ENCODE assay signal across 15 cellular contexts in the genomic region with DNA sequence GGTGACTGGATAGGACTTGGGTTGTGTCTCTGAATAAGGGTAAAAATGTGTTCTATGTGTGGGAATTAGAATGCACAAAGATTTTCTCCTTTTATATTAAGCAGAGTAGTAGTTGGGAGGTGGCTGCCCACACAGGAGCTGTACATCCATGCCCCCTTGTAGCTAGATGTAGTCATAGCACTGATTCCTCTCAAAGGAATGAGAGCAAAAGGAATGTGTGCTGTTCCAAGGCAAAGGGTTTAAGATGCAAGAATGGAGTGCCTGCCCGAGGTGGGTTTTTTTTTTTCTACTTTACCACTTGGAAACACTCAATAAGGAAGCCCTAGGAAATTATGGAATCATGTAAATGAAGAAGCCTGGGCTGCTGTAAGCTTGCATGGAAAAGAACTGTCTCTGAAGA.
A peak's percentile ranks its signal among the peaks of the same experiment; 100 is the strongest.
DNase-seq lines count a peak whose midpoint lies in the region; ATAC-seq and TF ChIP-seq lines count a peak whose summit lies in the region.
"Had no signal": no experiment of that assay in that cellular context is flagged by ENCODE, and none has a peak within 500 bp of the region (broad histone marks: within the 10 kb centered on the region; RNA-seq: fewer than 3 reads in every experiment).

No MANE protein-coding gene starts in this region.

- ATAC-seq in GM23338 (no peak; the same call in 2 of the 3 replicates), GM18870 (IDR thresholded peaks at IDR 0.05; ENCODE audit: unreplicated experiment) (no peak)
- no peak for ATAC-seq in naive thymus-derived CD4-positive, alpha-beta T cell
- ATAC-seq: left colon; naive thymus-derived CD8-positive, alpha-beta T cell; sciatic nerve had no signal

- no peaks in the 10 kb centered on the region for H3K27me3 ChIP-seq in GM23338 (ENCODE audit: insufficient read depth)
- no peaks in the 10 kb centered on the region for H3K27me3 ChIP-seq in SJCRH30
- no peaks in the 10 kb centered on the region for H3K27me3 ChIP-seq in fibroblast of lung (ENCODE audit: control insufficient read depth, insufficient read depth, low read length)
- H3K27me3 ChIP-seq in endodermal cell (ENCODE audit: control insufficient read depth, insufficient read depth, low read length, poor library complexity, severe bottlenecking), result no peaks in the 10 kb centered on the region
- no peaks in the 10 kb centered on the region for H3K27me3 ChIP-seq in naive thymus-derived CD4-positive, alpha-beta T cell (ENCODE audit: control insufficient read depth in 2 of 2, insufficient read depth in 2 of 2, low read length in 2 of 2)

- no peaks in the 10 kb centered on the region for H3K27me3 Mint-ChIP-seq in GM23338 (ENCODE audit: insufficient read depth, low read depth, poor library complexity)
- no peaks in the 10 kb centered on the region for H3K27me3 Mint-ChIP-seq in activated T-cell treated with anti-CD3 and anti-CD28 coated beads, Interleukin-2, amount 50 U/mL, for 24 hours
- H3K27me3 Mint-ChIP-seq in endodermal cell (ENCODE audit: insufficient read depth), result no peaks in the 10 kb centered on the region
- H3K27me3 Mint-ChIP-seq in naive thymus-derived CD4-positive, alpha-beta T cell, result no peaks in the 10 kb centered on the region
- H3K27me3 Mint-ChIP-seq: naive thymus-derived CD8-positive, alpha-beta T cell; stimulated activated naive CD8-positive, alpha-beta T cell treated with anti-CD3 and anti-CD28 coated beads, Interleukin-15, Interleukin-2, amounts not matched to agents 100 ng/mL and 50 ng/mL, for 24 hours had no signal

- no peak overlapping the region for H3K4me3 ChIP-seq in GM23338
- no peak overlapping the region for H3K4me3 ChIP-seq in SJCRH30
- H3K4me3 ChIP-seq in fibroblast of lung (replicated peaks in 1 of 4; ENCODE audit: control extremely low read depth in 1 of 4, insufficient read depth in 1 of 4, low read depth in 3 of 4, low read length in 4 of 4), result no peak overlapping the region
- no peak overlapping the region for H3K4me3 ChIP-seq in endodermal cell (ENCODE audit: low read length)
- H3K4me3 ChIP-seq in naive thymus-derived CD4-positive, alpha-beta T cell (ENCODE audit: low read length), result no peak overlapping the region

- H3K9me3 ChIP-seq in SJCRH30 (replicated peaks), result no peaks in the 10 kb centered on the region
- H3K9me3 ChIP-seq in fibroblast of lung (ENCODE audit: control insufficient read depth, insufficient read depth, low read depth, low read length), result no peaks in the 10 kb centered on the region
- peaks cover 8% of the 10 kb centered on the region for H3K9me3 ChIP-seq in endodermal cell (ENCODE audit: control insufficient read depth, low read length)
- no peaks in the 10 kb centered on the region for H3K9me3 ChIP-seq in naive thymus-derived CD4-positive, alpha-beta T cell (ENCODE audit: control insufficient read depth in 2 of 3, low read length in 3 of 3)

- no peak overlapping the region for H3K27ac ChIP-seq in GM23338 (ENCODE audit: low read depth)
- peak overlapping the region; percentile 47 for H3K27ac ChIP-seq in SJCRH30
- peak overlapping the region; percentile 68 for H3K27ac ChIP-seq in fibroblast of lung (ENCODE audit: insufficient read depth, low read length)
- no peak overlapping the region for H3K27ac ChIP-seq in endodermal cell (ENCODE audit: low read depth, low read length)
- no peak overlapping the region for H3K27ac ChIP-seq in naive thymus-derived CD4-positive, alpha-beta T cell (ENCODE audit: low read depth, low read length)

- H3K4me1 ChIP-seq in GM23338 (ENCODE audit: insufficient read depth) (no peaks in the 10 kb centered on the region), SJCRH30 (peaks cover 8% of the 10 kb centered on the region), fibroblast of lung (ENCODE audit: control insufficient read depth, extremely low read depth, insufficient read depth, low read length) (no peaks in the 10 kb centered on the region), endodermal cell (ENCODE audit: control insufficient read depth, insufficient read depth, low read length) (no peaks in the 10 kb centered on the region)
- H3K4me1 ChIP-seq in naive thymus-derived CD4-positive, alpha-beta T cell (ENCODE audit: control insufficient read depth in 2 of 2, insufficient read depth in 2 of 2, low read length in 2 of 2), result no peaks in the 10 kb centered on the region

- CTCF ChIA-PET in naive thymus-derived CD4-positive, alpha-beta T cell (lab: Charles Lee), result no interaction called here

- H3K4me3 Mint-ChIP-seq in GM23338 (no peak overlapping the region), endodermal cell (no peak overlapping the region)
- no peak overlapping the region for H3K4me3 Mint-ChIP-seq in activated T-cell treated with anti-CD3 and anti-CD28 coated beads, Interleukin-2, amount 50 U/mL, for 24 hours
- no peak overlapping the region for H3K4me3 Mint-ChIP-seq in naive thymus-derived CD4-positive, alpha-beta T cell
- H3K4me3 Mint-ChIP-seq: CD14-positive monocyte; naive thymus-derived CD8-positive, alpha-beta T cell; stimulated activated naive CD8-positive, alpha-beta T cell treated with anti-CD3 and anti-CD28 coated beads, Interleukin-15, Interleukin-2, amounts not matched to agents 100 ng/mL and 50 ng/mL, for 24 hours had no signal

- H3K36me3 ChIP-seq in GM23338 (ENCODE audit: insufficient read depth) (no peaks in the 10 kb centered on the region), SJCRH30 (no peaks in the 10 kb centered on the region), fibroblast of lung (ENCODE audit: control insufficient read depth, insufficient read depth, low read length) (no peaks in the 10 kb centered on the region), endodermal cell (ENCODE audit: control insufficient read depth, insufficient read depth, low read length) (no peaks in the 10 kb centered on the region)
- H3K36me3 ChIP-seq in naive thymus-derived CD4-positive, alpha-beta T cell (ENCODE audit: control insufficient read depth in 2 of 3, insufficient read depth in 3 of 3, low read length in 3 of 3), result no peaks in the 10 kb centered on the region

- DNase-seq in GM23338 (ENCODE audit: low spot score) (no peak), SJCRH30 (peak; percentile 1 to 10), fibroblast of lung (ENCODE audit: low read depth in 2 of 2) (peak; percentile 83 to 95), non-pigmented ciliary epithelial cell (ENCODE audit: low read depth) (peak; percentile 71), endodermal cell (no peak)
- DNase-seq in activated T-cell treated with anti-CD3 and anti-CD28 coated beads, Interleukin-2, amount 50 U/mL, for 24 hours, result no peak
- DNase-seq in naive thymus-derived CD4-positive, alpha-beta T cell, result no peak
- DNase-seq: activated CD8-positive, alpha-beta memory T cell treated with anti-CD3 and anti-CD28 coated beads, Interleukin-2, amount 50 U/mL, for 48 hours; left colon; naive thymus-derived CD8-positive, alpha-beta T cell; NCI-H1930 had no signal

- POLR2A ChIA-PET in naive thymus-derived CD4-positive, alpha-beta T cell (lab: Charles Lee), result no interaction called here

- no peak overlapping the region for H3K4me2 ChIP-seq in GM23338
- no peak overlapping the region for H3K4me2 ChIP-seq in fibroblast of lung (ENCODE audit: extremely low read depth, insufficient read depth, low read length)

- H3K9me3 Mint-ChIP-seq in GM23338, result peaks cover 2% of the 10 kb centered on the region; the same call in 2 of the 3 replicates
- peaks cover 2% of the 10 kb centered on the region for H3K9me3 Mint-ChIP-seq in activated T-cell treated with anti-CD3 and anti-CD28 coated beads, Interleukin-2, amount 50 U/mL, for 24 hours
- H3K9me3 Mint-ChIP-seq in endodermal cell, result no peaks in the 10 kb centered on the region
- no peaks in the 10 kb centered on the region for H3K9me3 Mint-ChIP-seq in naive thymus-derived CD4-positive, alpha-beta T cell
- H3K9me3 Mint-ChIP-seq: stimulated activated naive CD8-positive, alpha-beta T cell treated with anti-CD3 and anti-CD28 coated beads, Interleukin-15, Interleukin-2, amounts not matched to agents 100 ng/mL and 50 ng/mL, for 24 hours had no signal

- 0 out of 2 replicates have a peak overlapping the region, but pooled peaks have one; percentile 74 for H2AFZ ChIP-seq in GM23338
- H2AFZ ChIP-seq in fibroblast of lung (ENCODE audit: low read length), result no peak overlapping the region

- WGBS in endodermal cell (ENCODE audit: insufficient coverage in 1 of 2, insufficient read length in 1 of 2), 2 experiments, result 80% methylated on average over 1 of the region's 1 CpG; no CpG with 5 or more reads in 1 of the 2 experiments

- no peaks in the 10 kb centered on the region for H3K9me2 ChIP-seq in GM23338 (ENCODE audit: insufficient read depth)

- no peaks in the 10 kb centered on the region for H3K79me2 ChIP-seq in GM23338 (replicated peaks; ENCODE audit: insufficient read depth)
- H3K79me2 ChIP-seq in fibroblast of lung (ENCODE audit: control insufficient read depth, insufficient read depth, low read length), result no peaks in the 10 kb centered on the region

- peak in 1 of 2 experiments; percentile 33; a peak in 2 of 4 replicates for TF ChIP-seq CTCF in GM23338 (conservative IDR thresholded peaks at IDR 0.05; ENCODE audit: low read depth in 2 of 2)
- TF ChIP-seq CTCF in fibroblast of lung (conservative IDR thresholded peaks at IDR 0.05 in 1 of 2, IDR thresholded peaks at IDR 0.05 in 1 of 2; ENCODE audit: low read depth in 1 of 2, low read length in 2 of 2), result peak; percentile 4 to 48
- no peak for TF ChIP-seq CTCF in endodermal cell (conservative IDR thresholded peaks at IDR 0.05)

- intact Hi-C loops in naive thymus-derived CD4-positive, alpha-beta T cell (cut with micrococcal nuclease), result no loop called here

- H3K9ac ChIP-seq in fibroblast of lung (ENCODE audit: insufficient read depth, low read length), result no peak overlapping the region
- no peak overlapping the region for H3K9ac ChIP-seq in endodermal cell (ENCODE audit: extremely low read depth, low read length, poor library complexity, severe bottlenecking)

- no peaks in the 10 kb centered on the region for H3K4me1 Mint-ChIP-seq in GM23338
- no peaks in the 10 kb centered on the region for H3K4me1 Mint-ChIP-seq in activated T-cell treated with anti-CD3 and anti-CD28 coated beads, Interleukin-2, amount 50 U/mL, for 24 hours (ENCODE audit: low read depth)
- H3K4me1 Mint-ChIP-seq in endodermal cell, result no peaks in the 10 kb centered on the region
- H3K4me1 Mint-ChIP-seq in naive thymus-derived CD4-positive, alpha-beta T cell, result no peaks in the 10 kb centered on the region
- H3K4me1 Mint-ChIP-seq: CD14-positive monocyte; naive thymus-derived CD8-positive, alpha-beta T cell had no signal

- H4K20me1 ChIP-seq in GM23338 (replicated peaks; ENCODE audit: insufficient read depth), result no peaks in the 10 kb centered on the region
- H4K20me1 ChIP-seq in fibroblast of lung (ENCODE audit: control insufficient read depth, extremely low read depth, insufficient read depth, low read length), result no peaks in the 10 kb centered on the region

- H3K27ac Mint-ChIP-seq in GM23338, result no peak overlapping the region
- no peak overlapping the region for H3K27ac Mint-ChIP-seq in activated T-cell treated with anti-CD3 and anti-CD28 coated beads, Interleukin-2, amount 50 U/mL, for 24 hours
- H3K27ac Mint-ChIP-seq in endodermal cell, result no peak overlapping the region
- H3K27ac Mint-ChIP-seq in naive thymus-derived CD4-positive, alpha-beta T cell, result no peak overlapping the region
- H3K27ac Mint-ChIP-seq: CD14-positive monocyte; naive thymus-derived CD8-positive, alpha-beta T cell; stimulated activated naive CD8-positive, alpha-beta T cell treated with anti-CD3 and anti-CD28 coated beads, Interleukin-15, Interleukin-2, amounts not matched to agents 100 ng/mL and 50 ng/mL, for 24 hours had no signal

- H3K36me3 Mint-ChIP-seq in GM23338 (ENCODE audit: low read depth) (no peaks in the 10 kb centered on the region), endodermal cell (ENCODE audit: low read depth) (no peaks in the 10 kb centered on the region)
- H3K36me3 Mint-ChIP-seq in activated T-cell treated with anti-CD3 and anti-CD28 coated beads, Interleukin-2, amount 50 U/mL, for 24 hours (ENCODE audit: low read depth), result no peaks in the 10 kb centered on the region
- no peaks in the 10 kb centered on the region for H3K36me3 Mint-ChIP-seq in naive thymus-derived CD4-positive, alpha-beta T cell
- H3K36me3 Mint-ChIP-seq: CD14-positive monocyte; naive thymus-derived CD8-positive, alpha-beta T cell had no signal

- no peaks in the 10 kb centered on the region for H3F3A ChIP-seq in GM23338 (replicated peaks; ENCODE audit: low read depth)

Comparison
In these comparisons a context has a peak if more than half of its experiments do, and no peak if none do; other contexts are left out.
1. DNase-seq: peak in SJCRH30 (2 of 2), fibroblast of lung (2 of 2) and non-pigmented ciliary epithelial cell (single experiment); none in GM23338 (single experiment), activated T-cell treated with anti-CD3 and anti-CD28 coated beads, Interleukin-2, amount 50 U/mL, for 24 hours (single experiment), endodermal cell (single experiment) and naive thymus-derived CD4-positive, alpha-beta T cell (0 of 9).
2. H3K27ac ChIP-seq: peak in SJCRH30 (single experiment) and fibroblast of lung (single experiment); none in GM23338 (single experiment), endodermal cell (single experiment) and naive thymus-derived CD4-positive, alpha-beta T cell (single experiment).